In genomic region chr2:119679846-119680245, GRCh38 we compare ENCODE assay signal across 8 cellular contexts. TPM values are rescaled to one million over a fixed set of nuclear protein-coding genes. Genes with fewer than 3 reads are reported as not detected.
DNase-seq lines count a peak whose midpoint lies in the region; ATAC-seq and TF ChIP-seq lines count a peak whose summit lies in the region.

No MANE protein-coding gene starts in this region.

- H3K27me3 ChIP-seq in RWPE2 (ENCODE audit: insufficient read depth, poor library complexity, severe bottlenecking) (no peaks in the 10 kb centered on the region), psoas muscle (ENCODE audit: insufficient read depth in 3 of 3, low read length in 2 of 3) (no peaks in the 10 kb centered on the region)

- H3K9me3 ChIP-seq in RWPE2 (ENCODE audit: severe bottlenecking) (no peaks in the 10 kb centered on the region), psoas muscle (no peaks in the 10 kb centered on the region)

- ATAC-seq in RWPE2 (ENCODE audit: low read depth): no peak
- ATAC-seq in psoas muscle: no peak
- ATAC-seq in HG03378 (IDR thresholded peaks at IDR 0.05; ENCODE audit: unreplicated experiment): no peak
- no peak for ATAC-seq in GM18517 (IDR thresholded peaks at IDR 0.05; ENCODE audit: unreplicated experiment)

- H3K27ac ChIP-seq in RWPE2 (ENCODE audit: poor library complexity, severe bottlenecking) (peak overlapping the region; percentile 22), psoas muscle (no peak overlapping the region)

- H3K4me3 ChIP-seq in GM08714 (ENCODE audit: low read length): peak overlapping the region; percentile 95
- peak overlapping the region; percentile 93 for H3K4me3 ChIP-seq in RWPE2 (ENCODE audit: severe bottlenecking)
- H3K4me3 ChIP-seq in fibroblast of mammary gland (ENCODE audit: control insufficient read depth, low read depth, low read length): peak overlapping the region; percentile 91
- peak overlapping the region; percentile 97 for H3K4me3 ChIP-seq in psoas muscle

- DNase-seq in RWPE2 (ENCODE audit: low spot score) (no peak), fibroblast of mammary gland (ENCODE audit: low read depth) (peak; percentile 20), psoas muscle (no peak), NCI-H1930 (lab: John Stamatoyannopoulos, UW) (no peak), EL (no peak)

- TF ChIP-seq CTCF in RWPE2 (IDR thresholded peaks at IDR 0.05; ENCODE audit: poor library complexity, severe bottlenecking) (no peak), fibroblast of mammary gland (conservative IDR thresholded peaks at IDR 0.05; ENCODE audit: control insufficient read depth, insufficient read depth, low read depth, low read length) (no peak), psoas muscle (IDR thresholded peaks at IDR 0.05) (no peak)

- 67 to 88% (median 68%) methylated on average over 2 of the region's 2 CpGs for WGBS in psoas muscle, 3 donors

- H3K4me1 ChIP-seq in RWPE2 (ENCODE audit: insufficient read depth, poor library complexity, severe bottlenecking) (peaks cover 5% of the 10 kb centered on the region), psoas muscle (peaks cover 9% of the 10 kb centered on the region)

- intact Hi-C loops in psoas muscle (cut with DNase I): no loop called here

- H3K36me3 ChIP-seq in RWPE2 (ENCODE audit: low read depth): peaks cover 12% of the 10 kb centered on the region
- H3K36me3 ChIP-seq in psoas muscle (ENCODE audit: insufficient read depth in 1 of 2, low read depth in 1 of 2): peaks cover 2 to 14% of the 10 kb centered on the region in 2 donors

RNA-seq across cellular contexts. Expression of gene TMEM177, which starts 0.8 kb away (rescaled TPM):
- total RNA-seq in psoas muscle: 10 to 100 TPM in 2 of 4 donors, 1 to 10 TPM in 2; 9.3 to 13.8 (median 11.2) TPM
- 10 to 100 TPM; 12.2 to 23.7 (median 17.6) TPM for polyA plus RNA-seq in psoas muscle
